In genomic region chr10:124449170-124450009, GRCh38 we compare ENCODE assay signal across 2 cellular contexts.
TF ChIP-seq lines count a peak whose summit lies in the region.

No MANE protein-coding gene starts in this region.

TF ChIP-seq in A549, 52 proteins besides CTCF, POLR2A, EP300 and RAD21 (continued from another document):
- TF ChIP-seq HDAC2 (IDR thresholded peaks at IDR 0.05): 0 out of 2 replicates have a peak, but pooled peaks have one; percentile 15
- TF ChIP-seq FOSL2 (IDR thresholded peaks at IDR 0.05): no peak
- TF ChIP-seq FOSL2 (CRISPR knock-in tag; IDR thresholded peaks at IDR 0.05): no peak

TF ChIP-seq in HEK293, 187 proteins besides CTCF, POLR2A, EP300 and RAD21 (continued from another document):
- peak; percentile 45 for TF ChIP-seq ZNF341 (tag by site-specific recombination; IDR thresholded peaks at IDR 0.05; ENCODE audit: low read depth)
- 0 out of 2 replicates have a peak, but pooled peaks have one; percentile 9 for TF ChIP-seq ZXDB (tag by site-specific recombination; IDR thresholded peaks at IDR 0.05)
- TF ChIP-seq RBAK (tag by site-specific recombination; IDR thresholded peaks at IDR 0.05): no peak
- no peak for TF ChIP-seq ZNF121 (tag by site-specific recombination; IDR thresholded peaks at IDR 0.05)
- TF ChIP-seq, protein P1, sequence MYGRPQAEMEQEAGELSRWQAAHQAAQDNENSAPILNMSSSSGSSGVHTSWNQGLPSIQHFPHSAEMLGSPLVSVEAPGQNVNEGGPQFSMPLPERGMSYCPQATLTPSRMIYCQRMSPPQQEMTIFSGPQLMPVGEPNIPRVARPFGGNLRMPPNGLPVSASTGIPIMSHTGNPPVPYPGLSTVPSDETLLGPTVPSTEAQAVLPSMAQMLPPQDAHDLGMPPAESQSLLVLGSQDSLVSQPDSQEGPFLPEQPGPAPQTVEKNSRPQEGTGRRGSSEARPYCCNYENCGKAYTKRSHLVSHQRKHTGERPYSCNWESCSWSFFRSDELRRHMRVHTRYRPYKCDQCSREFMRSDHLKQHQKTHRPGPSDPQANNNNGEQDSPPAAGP (tag by site-specific recombination; IDR thresholded peaks at IDR 0.05): no peak
- TF ChIP-seq ZNF843 (tag by site-specific recombination; IDR thresholded peaks at IDR 0.05): peak; percentile 26; the same call in 1 of the 2 replicates
- peak; percentile 47; the same call in 1 of the 2 replicates for TF ChIP-seq REST (tag by site-specific recombination; IDR thresholded peaks at IDR 0.05)
- TF ChIP-seq ZNF600 (tag by site-specific recombination; IDR thresholded peaks at IDR 0.05): peak; percentile 59; the same call in 1 of the 2 replicates
- no peak for TF ChIP-seq ZNF37A (tag by site-specific recombination; IDR thresholded peaks at IDR 0.05)
- TF ChIP-seq KLF8 (tag by site-specific recombination; IDR thresholded peaks at IDR 0.05): no peak
- TF ChIP-seq, protein P2, sequence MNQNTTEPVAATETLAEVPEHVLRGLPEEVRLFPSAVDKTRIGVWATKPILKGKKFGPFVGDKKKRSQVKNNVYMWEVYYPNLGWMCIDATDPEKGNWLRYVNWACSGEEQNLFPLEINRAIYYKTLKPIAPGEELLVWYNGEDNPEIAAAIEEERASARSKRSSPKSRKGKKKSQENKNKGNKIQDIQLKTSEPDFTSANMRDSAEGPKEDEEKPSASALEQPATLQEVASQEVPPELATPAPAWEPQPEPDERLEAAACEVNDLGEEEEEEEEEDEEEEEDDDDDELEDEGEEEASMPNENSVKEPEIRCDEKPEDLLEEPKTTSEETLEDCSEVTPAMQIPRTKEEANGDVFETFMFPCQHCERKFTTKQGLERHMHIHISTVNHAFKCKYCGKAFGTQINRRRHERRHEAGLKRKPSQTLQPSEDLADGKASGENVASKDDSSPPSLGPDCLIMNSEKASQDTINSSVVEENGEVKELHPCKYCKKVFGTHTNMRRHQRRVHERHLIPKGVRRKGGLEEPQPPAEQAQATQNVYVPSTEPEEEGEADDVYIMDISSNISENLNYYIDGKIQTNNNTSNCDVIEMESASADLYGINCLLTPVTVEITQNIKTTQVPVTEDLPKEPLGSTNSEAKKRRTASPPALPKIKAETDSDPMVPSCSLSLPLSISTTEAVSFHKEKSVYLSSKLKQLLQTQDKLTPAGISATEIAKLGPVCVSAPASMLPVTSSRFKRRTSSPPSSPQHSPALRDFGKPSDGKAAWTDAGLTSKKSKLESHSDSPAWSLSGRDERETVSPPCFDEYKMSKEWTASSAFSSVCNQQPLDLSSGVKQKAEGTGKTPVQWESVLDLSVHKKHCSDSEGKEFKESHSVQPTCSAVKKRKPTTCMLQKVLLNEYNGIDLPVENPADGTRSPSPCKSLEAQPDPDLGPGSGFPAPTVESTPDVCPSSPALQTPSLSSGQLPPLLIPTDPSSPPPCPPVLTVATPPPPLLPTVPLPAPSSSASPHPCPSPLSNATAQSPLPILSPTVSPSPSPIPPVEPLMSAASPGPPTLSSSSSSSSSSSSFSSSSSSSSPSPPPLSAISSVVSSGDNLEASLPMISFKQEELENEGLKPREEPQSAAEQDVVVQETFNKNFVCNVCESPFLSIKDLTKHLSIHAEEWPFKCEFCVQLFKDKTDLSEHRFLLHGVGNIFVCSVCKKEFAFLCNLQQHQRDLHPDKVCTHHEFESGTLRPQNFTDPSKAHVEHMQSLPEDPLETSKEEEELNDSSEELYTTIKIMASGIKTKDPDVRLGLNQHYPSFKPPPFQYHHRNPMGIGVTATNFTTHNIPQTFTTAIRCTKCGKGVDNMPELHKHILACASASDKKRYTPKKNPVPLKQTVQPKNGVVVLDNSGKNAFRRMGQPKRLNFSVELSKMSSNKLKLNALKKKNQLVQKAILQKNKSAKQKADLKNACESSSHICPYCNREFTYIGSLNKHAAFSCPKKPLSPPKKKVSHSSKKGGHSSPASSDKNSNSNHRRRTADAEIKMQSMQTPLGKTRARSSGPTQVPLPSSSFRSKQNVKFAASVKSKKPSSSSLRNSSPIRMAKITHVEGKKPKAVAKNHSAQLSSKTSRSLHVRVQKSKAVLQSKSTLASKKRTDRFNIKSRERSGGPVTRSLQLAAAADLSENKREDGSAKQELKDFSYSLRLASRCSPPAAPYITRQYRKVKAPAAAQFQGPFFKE (tag by site-specific recombination; IDR thresholded peaks at IDR 0.05; ENCODE audit: borderline replicate concordance): no peak
- TF ChIP-seq HIC1 (tag by site-specific recombination; IDR thresholded peaks at IDR 0.05): peak; percentile 75
- peak; percentile 55 for TF ChIP-seq ZBTB26 (tag by site-specific recombination; optimal IDR thresholded peaks at IDR 0.05)
- no peak for TF ChIP-seq ZNF670 (tag by site-specific recombination; IDR thresholded peaks at IDR 0.05; ENCODE audit: low read depth)
- TF ChIP-seq ZFP3 (tag by site-specific recombination; IDR thresholded peaks at IDR 0.05; ENCODE audit: low read depth): no peak
- 0 out of 2 replicates have a peak, but pooled peaks have one; percentile 9 for TF ChIP-seq ZSCAN30 (tag by site-specific recombination; IDR thresholded peaks at IDR 0.05)
- TF ChIP-seq GLIS2 (tag by site-specific recombination; IDR thresholded peaks at IDR 0.05): peak; percentile 42; the same call in 1 of the 2 replicates
- no peak for TF ChIP-seq HOXD13 (CRISPR knock-in tag; IDR thresholded peaks at IDR 0.05; ENCODE audit: borderline replicate concordance)
- TF ChIP-seq ZBTB48 (tag by site-specific recombination; IDR thresholded peaks at IDR 0.05): peak; percentile 50; the same call in 1 of the 2 replicates
- peak; percentile 39; the same call in 1 of the 2 replicates for TF ChIP-seq ZNF777 (tag by site-specific recombination; IDR thresholded peaks at IDR 0.05; ENCODE audit: borderline replicate concordance)
- TF ChIP-seq ZNF510 (tag by site-specific recombination; IDR thresholded peaks at IDR 0.05; ENCODE audit: insufficient replicate concordance): no peak
- TF ChIP-seq ZNF645 (tag by site-specific recombination; IDR thresholded peaks at IDR 0.05): no peak
- no peak for TF ChIP-seq KLF10 (tag by site-specific recombination; IDR thresholded peaks at IDR 0.05)
- no peak for TF ChIP-seq ZNF426 (tag by site-specific recombination; IDR thresholded peaks at IDR 0.05)
- TF ChIP-seq ZBTB20 (tag by site-specific recombination; IDR thresholded peaks at IDR 0.05): peak; percentile 67
- TF ChIP-seq ZNF580 (tag by site-specific recombination; IDR thresholded peaks at IDR 0.05): no peak
- TF ChIP-seq ZFHX2 (tag by site-specific recombination; conservative IDR thresholded peaks at IDR 0.05): peak; percentile 73
TF ChIP-seq in HEK293: peak in this region for 16.
